ENCODE assay signal across 16 cellular contexts in genomic region chr11:122917311-122917710, GRCh38. TPM values are rescaled to one million over a fixed set of nuclear protein-coding genes. Genes with fewer than 3 reads are reported as not detected.
DNase-seq lines count a peak whose midpoint lies in the region; ATAC-seq and TF ChIP-seq lines count a peak whose summit lies in the region.
"Had no signal": no experiment of that assay in that cellular context is flagged by ENCODE, and none has a peak within 500 bp of the region (broad histone marks: within the 10 kb centered on the region; RNA-seq: fewer than 3 reads in every experiment).

No MANE protein-coding gene starts in this region.

- POLR2A ChIA-PET in SK-N-SH (lab: Yijun Ruan, JAX): no interaction called here

- no peaks in the 10 kb centered on the region for H3K79me2 ChIP-seq in SK-N-SH (ENCODE audit: insufficient read depth)

- H3F3A ChIP-seq in SK-N-SH (replicated peaks; ENCODE audit: insufficient read depth): peaks cover 3% of the 10 kb centered on the region

- intact Hi-C loops in thyroid gland (cut with DNase I) (no loop called here), testis (cut with DNase I; ENCODE audit: low total_unique reads) (no loop called here)

- no peak for TF ChIP-seq RAD21 in SK-N-SH (IDR thresholded peaks at IDR 0.05; ENCODE audit: low read length)

- H3K36me3 ChIP-seq in SK-N-SH (replicated peaks in 1 of 2; ENCODE audit: control insufficient read depth in 1 of 2, insufficient read depth in 2 of 2, low read length in 1 of 2): no peaks in the 10 kb centered on the region
- H3K36me3 ChIP-seq in adipocyte (ENCODE audit: control insufficient read depth, insufficient read depth, low read length, severe bottlenecking): no peaks in the 10 kb centered on the region
- no peaks in the 10 kb centered on the region for H3K36me3 ChIP-seq in thyroid gland
- no peaks in the 10 kb centered on the region for H3K36me3 ChIP-seq in testis (ENCODE audit: low read depth, missing control alignments)
- H3K36me3 ChIP-seq: SJCRH30 had no signal

- no peaks in the 10 kb centered on the region for H3K9me2 ChIP-seq in SK-N-SH

- H3K4me2 ChIP-seq in SK-N-SH: no peak overlapping the region

- TF ChIP-seq CTCF in SK-N-SH (IDR thresholded peaks at IDR 0.05): no peak
- no peak for TF ChIP-seq CTCF in fibroblast of the aortic adventitia (IDR thresholded peaks at IDR 0.05; ENCODE audit: insufficient read depth, low read length)
- no peak for TF ChIP-seq CTCF in thyroid gland (IDR thresholded peaks at IDR 0.05)
- TF ChIP-seq CTCF in testis (IDR thresholded peaks at IDR 0.05): no peak

- H3K27ac ChIP-seq in SK-N-SH (ENCODE audit: low read depth in 2 of 2, low read length in 1 of 2) (no peak overlapping the region), thyroid gland (no peak overlapping the region), testis (no peak overlapping the region)
- H3K27ac ChIP-seq: C4-2B, SJCRH30 had no signal

- 53% methylated on average over 1 of the region's 1 CpG for WGBS in SK-N-SH (ENCODE audit: low lambda C conversion rate)
- 35 to 37% methylated on average over 1 of the region's 1 CpG for whole genome bisulfite sequencing in thyroid gland, 2 donors
- 90 to 95% methylated on average over 1 of the region's 1 CpG for WGBS in testis, 2 donors

- DNase-seq in SK-N-SH: no peak
- DNase-seq in adipocyte (ENCODE audit: low read depth): peak; percentile 9
- DNase-seq in fibroblast of the aortic adventitia (ENCODE audit: low read depth): peak; percentile 52
- peak; percentile 92 to 93 for DNase-seq in thyroid gland
- DNase-seq in stimulated activated CD4-positive, alpha-beta T cell treated with anti-CD3 and anti-CD28 coated beads, Interleukin-4, amount 100 ng/mL, for 24 hours: no peak
- no peak for DNase-seq in NCI-H510A treated with DMSO at 0.1 percent for 48 hours (lab: John Stamatoyannopoulos, UW)
- DNase-seq in testis: no peak
- DNase-seq: activated CD4-positive, CD25-positive, alpha-beta regulatory T cell treated with anti-CD3 and anti-CD28 coated beads, Interleukin-2, amount 50 U/mL, for 72 hours; amygdala; DMS53; immature natural killer cell; NCI-H1694 treated with DMSO at 0.1 percent for 48 hours; SJCRH30; stimulated activated naive B cell treated with anti-CD40 and anti-IgM and Interleukin-4, amounts not matched to agents 10 μg/mL and 1 μg/mL and 100 μg/mL, for 72 hours had no signal

- H3K4me3 ChIP-seq in SK-N-SH (ENCODE audit: low read depth in 2 of 2, low read length in 1 of 2) (no peak overlapping the region), adipocyte (ENCODE audit: low read length) (no peak overlapping the region), fibroblast of the aortic adventitia (ENCODE audit: low read depth, low read length) (no peak overlapping the region), thyroid gland (replicated peaks in 1 of 3) (no peak overlapping the region), testis (no peak overlapping the region)
- H3K4me3 ChIP-seq: SJCRH30 had no signal

- H3K9ac ChIP-seq in SK-N-SH (no peak overlapping the region), adipocyte (ENCODE audit: low read length) (no peak overlapping the region)

- H3K9me3 ChIP-seq in SK-N-SH (no peaks in the 10 kb centered on the region), adipocyte (ENCODE audit: control insufficient read depth, low read length) (no peaks in the 10 kb centered on the region), thyroid gland (no peaks in the 10 kb centered on the region), testis (no peaks in the 10 kb centered on the region)
- H3K9me3 ChIP-seq: SJCRH30 had no signal

- no peaks in the 10 kb centered on the region for H3K27me3 ChIP-seq in SK-N-SH (ENCODE audit: insufficient read depth)
- H3K27me3 ChIP-seq in adipocyte (replicated peaks; ENCODE audit: control insufficient read depth, insufficient read depth, low read length): no peaks in the 10 kb centered on the region
- no peaks in the 10 kb centered on the region for H3K27me3 ChIP-seq in thyroid gland
- H3K27me3 ChIP-seq in testis: no peaks in the 10 kb centered on the region
- H3K27me3 ChIP-seq: SJCRH30 had no signal

- H3K4me1 ChIP-seq in SK-N-SH (ENCODE audit: control insufficient read depth in 1 of 2, insufficient read depth in 2 of 2, low read depth in 1 of 2, low read length in 1 of 2) (no peaks in the 10 kb centered on the region), adipocyte (ENCODE audit: control insufficient read depth, insufficient read depth, low read length) (peaks cover 5% of the 10 kb centered on the region), thyroid gland (peaks cover 0 to 3% of the 10 kb centered on the region in 2 donors), testis (no peaks in the 10 kb centered on the region)
- H3K4me1 ChIP-seq: SJCRH30 had no signal

- TF ChIP-seq EP300 in SK-N-SH (IDR thresholded peaks at IDR 0.05; ENCODE audit: borderline replicate concordance in 1 of 2, low read depth in 1 of 2, low read length in 1 of 2): no peak

- CTCF ChIA-PET in SK-N-SH (lab: Yijun Ruan, JAX): interaction anchor here (0.8 to 2.4 kb wide), 3 partner anchors 12 to 105 kb away, joined by 3 to 9 read pairs (median 3); no protein-coding TSS in a partner anchor

- H4K20me1 ChIP-seq in SK-N-SH (ENCODE audit: insufficient read depth): no peaks in the 10 kb centered on the region

- ATAC-seq in SK-N-SH treated with all-trans-retinoic acid at 6 μM for 48 hours: no peak
- ATAC-seq: stimulated activated naive B cell treated with anti-CD40 and anti-IgM and Interleukin-4, amounts not matched to agents 10 μg/mL and 1 μg/mL and 100 μg/mL, for 72 hours had no signal

- H2AFZ ChIP-seq in SK-N-SH (ENCODE audit: low read depth): no peak overlapping the region

- TF ChIP-seq POLR2A in thyroid gland (IDR thresholded peaks at IDR 0.05) (no peak), testis (IDR thresholded peaks at IDR 0.05) (no peak)

TF ChIP-seq in SK-N-SH, 30 proteins besides CTCF, POLR2A, EP300 and RAD21:
- TF ChIP-seq FOXM1 (IDR thresholded peaks at IDR 0.05; ENCODE audit: low read depth) (no peak), RCOR1 (IDR thresholded peaks at IDR 0.05; ENCODE audit: low read length) (no peak), NFIC (IDR thresholded peaks at IDR 0.05; ENCODE audit: borderline replicate concordance) (peak; percentile 63), TEAD4 (IDR thresholded peaks at IDR 0.05; ENCODE audit: borderline replicate concordance, insufficient read depth) (no peak), JUND (IDR thresholded peaks at IDR 0.05) (no peak), POLR2AphosphoS5 (IDR thresholded peaks at IDR 0.05; ENCODE audit: low read depth, low read length) (no peak), MAX (IDR thresholded peaks at IDR 0.05; ENCODE audit: low read depth) (no peak), FOSL2 (IDR thresholded peaks at IDR 0.05; ENCODE audit: borderline replicate concordance, low read depth) (peak; percentile 33; the same call in 1 of the 2 replicates), TCF12 (IDR thresholded peaks at IDR 0.05) (0 out of 2 replicates have a peak, but pooled peaks have one; percentile 6)

TF ChIP-seq in SK-N-SH treated with all-trans-retinoic acid at 6 μM for 48 hours, 23 proteins besides CTCF, POLR2A, EP300 and RAD21 (continues in another document):
- TF ChIP-seq, protein P1, sequence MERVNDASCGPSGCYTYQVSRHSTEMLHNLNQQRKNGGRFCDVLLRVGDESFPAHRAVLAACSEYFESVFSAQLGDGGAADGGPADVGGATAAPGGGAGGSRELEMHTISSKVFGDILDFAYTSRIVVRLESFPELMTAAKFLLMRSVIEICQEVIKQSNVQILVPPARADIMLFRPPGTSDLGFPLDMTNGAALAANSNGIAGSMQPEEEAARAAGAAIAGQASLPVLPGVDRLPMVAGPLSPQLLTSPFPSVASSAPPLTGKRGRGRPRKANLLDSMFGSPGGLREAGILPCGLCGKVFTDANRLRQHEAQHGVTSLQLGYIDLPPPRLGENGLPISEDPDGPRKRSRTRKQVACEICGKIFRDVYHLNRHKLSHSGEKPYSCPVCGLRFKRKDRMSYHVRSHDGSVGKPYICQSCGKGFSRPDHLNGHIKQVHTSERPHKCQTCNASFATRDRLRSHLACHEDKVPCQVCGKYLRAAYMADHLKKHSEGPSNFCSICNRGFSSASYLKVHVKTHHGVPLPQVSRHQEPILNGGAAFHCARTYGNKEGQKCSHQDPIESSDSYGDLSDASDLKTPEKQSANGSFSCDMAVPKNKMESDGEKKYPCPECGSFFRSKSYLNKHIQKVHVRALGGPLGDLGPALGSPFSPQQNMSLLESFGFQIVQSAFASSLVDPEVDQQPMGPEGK (CRISPR knock-in tag; IDR thresholded peaks at IDR 0.05; ENCODE audit: borderline replicate concordance): no peak
- TF ChIP-seq OSR1 (CRISPR knock-in tag; IDR thresholded peaks at IDR 0.05) (no peak), ARNTL (CRISPR knock-in tag; IDR thresholded peaks at IDR 0.05; ENCODE audit: borderline replicate concordance, low read depth) (no peak), ZFP30 (CRISPR knock-in tag; IDR thresholded peaks at IDR 0.05) (no peak), BACH2 (CRISPR knock-in tag; IDR thresholded peaks at IDR 0.05; ENCODE audit: borderline replicate concordance) (no peak)
- TF ChIP-seq, protein P2, sequence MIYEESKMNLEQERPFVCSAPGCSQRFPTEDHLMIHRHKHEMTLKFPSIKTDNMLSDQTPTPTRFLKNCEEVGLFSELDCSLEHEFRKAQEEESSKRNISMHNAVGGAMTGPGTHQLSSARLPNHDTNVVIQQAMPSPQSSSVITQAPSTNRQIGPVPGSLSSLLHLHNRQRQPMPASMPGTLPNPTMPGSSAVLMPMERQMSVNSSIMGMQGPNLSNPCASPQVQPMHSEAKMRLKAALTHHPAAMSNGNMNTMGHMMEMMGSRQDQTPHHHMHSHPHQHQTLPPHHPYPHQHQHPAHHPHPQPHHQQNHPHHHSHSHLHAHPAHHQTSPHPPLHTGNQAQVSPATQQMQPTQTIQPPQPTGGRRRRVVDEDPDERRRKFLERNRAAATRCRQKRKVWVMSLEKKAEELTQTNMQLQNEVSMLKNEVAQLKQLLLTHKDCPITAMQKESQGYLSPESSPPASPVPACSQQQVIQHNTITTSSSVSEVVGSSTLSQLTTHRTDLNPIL (CRISPR knock-in tag; IDR thresholded peaks at IDR 0.05; ENCODE audit: low read depth): no peak

RNA-seq across cellular contexts. Expression of gene JHY, which starts 34.8 kb away (rescaled TPM):
- polyA plus RNA-seq in SK-N-SH (2012; rRNA removed) (2.9 TPM in 2 replicates), testis (ENCODE audit: insufficient read depth, low read depth, low replicate concordance) (46.3 TPM)
- polyA plus RNA-seq in SK-N-SH (2012; cell fraction: cytosol; rRNA removed): 3.5 and 4.3 TPM in 2 replicates
- polyA plus RNA-seq in SK-N-SH (2012; cell fraction: nucleus; rRNA removed): 2.3 and 2.8 TPM in 2 replicates
- total RNA-seq in fibroblast of the aortic adventitia (ENCODE audit: low replicate concordance) (5.2 and 9.3 TPM in 2 replicates), thyroid gland (10 to 100 TPM in 2 of 4 donors, 1 to 10 TPM in 2; 5.8 to 11.8 (median 8.9) TPM), testis (10 to 100 TPM; 22.3 to 32.7 TPM)
- total RNA-seq: SJCRH30 had no signal

Comparison
In these comparisons a context has a peak if more than half of its experiments do, and no peak if none do; other contexts are left out.
1. DNase-seq: peak in adipocyte (single experiment), fibroblast of the aortic adventitia (single experiment) and thyroid gland (2 of 2); none in SK-N-SH (single experiment), stimulated activated CD4-positive, alpha-beta T cell treated with anti-CD3 and anti-CD28 coated beads, Interleukin-4, amount 100 ng/mL, for 24 hours (single experiment), NCI-H510A treated with DMSO at 0.1 percent for 48 hours (single experiment) and testis (single experiment).